8 cellular contexts compared by ENCODE assay signal in genomic region chr10:110535958-110536891, GRCh38. TPM values are rescaled to one million over a fixed set of nuclear protein-coding genes. Genes with fewer than 3 reads are reported as not detected.
DNase-seq lines count a peak whose midpoint lies in the region; ATAC-seq and TF ChIP-seq lines count a peak whose summit lies in the region.

No MANE protein-coding gene starts in this region.

- H3K79me2 ChIP-seq in ACC112 (ENCODE audit: control insufficient read depth, insufficient read depth, low read length, unreplicated experiment): no peaks in the 10 kb centered on the region

- H3K27me3 ChIP-seq in ACC112 (ENCODE audit: insufficient read depth, low read length): no peaks in the 10 kb centered on the region
- no peaks in the 10 kb centered on the region for H3K27me3 ChIP-seq in SJCRH30
- H3K27me3 ChIP-seq in kidney epithelial cell (ENCODE audit: control insufficient read depth, insufficient read depth, low read length): no peaks in the 10 kb centered on the region

- ATAC-seq in GM18870 (IDR thresholded peaks at IDR 0.05; ENCODE audit: unreplicated experiment): peak; percentile 78
- ATAC-seq in HG03066 (IDR thresholded peaks at IDR 0.05; ENCODE audit: low read depth, unreplicated experiment): peak; percentile 90

- H3K4me1 ChIP-seq in ACC112 (ENCODE audit: control insufficient read depth, insufficient read depth, low read length, unreplicated experiment) (peaks cover 14% of the 10 kb centered on the region), SJCRH30 (peaks cover 23% of the 10 kb centered on the region)

- peak overlapping the region; percentile 10; the same call in 1 of the 2 replicates for H3K4me3 ChIP-seq in ACC112 (ENCODE audit: low read depth, low read length)
- H3K4me3 ChIP-seq in SJCRH30: peak overlapping the region; percentile 17
- H3K4me3 ChIP-seq in kidney epithelial cell (ENCODE audit: low read depth, low read length): no peak overlapping the region

- H3K27ac Mint-ChIP-seq in activated naive CD4-positive, alpha-beta T cell treated with anti-CD3 and anti-CD28 coated beads for 36 hours: peak overlapping the region; percentile 54

- intact Hi-C loops in activated naive CD4-positive, alpha-beta T cell treated with anti-CD3 and anti-CD28 coated beads for 36 hours (cut with micrococcal nuclease): loop anchor here (1.0 kb wide), 9 partner anchors 8 to 230 kb away; no protein-coding TSS in a partner anchor

- TF ChIP-seq CTCF in kidney epithelial cell (IDR thresholded peaks at IDR 0.05; ENCODE audit: insufficient read depth, low read length, poor library complexity, severe bottlenecking): peak; percentile 59

- no peak overlapping the region for H3K4me3 Mint-ChIP-seq in activated naive CD4-positive, alpha-beta T cell treated with anti-CD3 and anti-CD28 coated beads for 36 hours

- peaks cover 22% of the 10 kb centered on the region for H3K4me1 Mint-ChIP-seq in activated naive CD4-positive, alpha-beta T cell treated with anti-CD3 and anti-CD28 coated beads for 36 hours (ENCODE audit: low read depth)

- no peaks in the 10 kb centered on the region for H3K36me3 ChIP-seq in ACC112 (ENCODE audit: insufficient read depth, low read length)
- no peaks in the 10 kb centered on the region for H3K36me3 ChIP-seq in SJCRH30
- no peaks in the 10 kb centered on the region for H3K36me3 ChIP-seq in kidney epithelial cell (ENCODE audit: control insufficient read depth, insufficient read depth, low read length)

- no peaks in the 10 kb centered on the region for H3K27me3 Mint-ChIP-seq in activated naive CD4-positive, alpha-beta T cell treated with anti-CD3 and anti-CD28 coated beads for 36 hours (ENCODE audit: low read depth)

- H3K27ac ChIP-seq in ACC112 (ENCODE audit: low read depth, low read length): peak overlapping the region; percentile 23
- peak overlapping the region; percentile 56 for H3K27ac ChIP-seq in SJCRH30

- CTCF ChIA-PET in activated naive CD4-positive, alpha-beta T cell treated with anti-CD3 and anti-CD28 coated beads for 36 hours (lab: Charles Lee): interaction anchor here (0.7 to 1.6 kb wide), 6 partner anchors 10 to 230 kb away, joined by 3 to 7 read pairs (median 4); no protein-coding TSS in a partner anchor

- H3K36me3 Mint-ChIP-seq in activated naive CD4-positive, alpha-beta T cell treated with anti-CD3 and anti-CD28 coated beads for 36 hours (ENCODE audit: low read depth): no peaks in the 10 kb centered on the region

- H3K9me3 ChIP-seq in SJCRH30 (replicated peaks): no peaks in the 10 kb centered on the region

- no peaks in the 10 kb centered on the region for H3K9me3 Mint-ChIP-seq in activated naive CD4-positive, alpha-beta T cell treated with anti-CD3 and anti-CD28 coated beads for 36 hours

- peak; percentile 65 to 84 for DNase-seq in SJCRH30
- DNase-seq in activated naive CD4-positive, alpha-beta T cell treated with anti-CD3 and anti-CD28 coated beads for 36 hours: peak; percentile 90
- peak; percentile 81 for DNase-seq in kidney epithelial cell (ENCODE audit: low read depth)
- peak; percentile 44 for DNase-seq in stimulated activated CD8-positive, alpha-beta memory T cell treated with anti-CD3 and anti-CD28 coated beads, Interleukin-7, amount 100 ng/mL, for 24 hours (ENCODE audit: low read depth)
- no peak for DNase-seq in SK-N-DZ (ENCODE audit: low spot score)

- peak overlapping the region; percentile 63 for H2AFZ ChIP-seq in ACC112 (ENCODE audit: low read length, unreplicated experiment)

RNA-seq across cellular contexts. Expression of gene SMC3, which starts 31.3 kb away (rescaled TPM):
- total RNA-seq in SJCRH30 (2014; rRNA removed; shearing (Covaris generic)): 96.8 and 107 TPM in 2 replicates
- total RNA-seq in activated naive CD4-positive, alpha-beta T cell treated with anti-CD3 and anti-CD28 coated beads for 36 hours: 10 to 100 TPM; 81.3 to 85.0 TPM
- 31.4 and 35.3 TPM in 2 replicates for total RNA-seq in kidney epithelial cell
- polyA plus RNA-seq in SK-N-DZ (2014; cell fraction: cytosol; rRNA removed): 89.6 and 93.7 TPM in 2 replicates
- 61.8 and 76.4 TPM in 2 replicates for polyA plus RNA-seq in SK-N-DZ (2014; cell fraction: nucleus; rRNA removed)

RNA-seq across cellular contexts. Expression of gene DUSP5, which starts 38.5 kb away (rescaled TPM):
- total RNA-seq in SJCRH30 (2014; rRNA removed; shearing (Covaris generic)): 5.3 and 6.0 TPM in 2 replicates
- 10 to 100 TPM; 51.0 to 53.5 TPM for total RNA-seq in activated naive CD4-positive, alpha-beta T cell treated with anti-CD3 and anti-CD28 coated beads for 36 hours
- total RNA-seq in kidney epithelial cell: 88.4 and 103 TPM in 2 replicates
- not detected in 2 replicates for polyA plus RNA-seq in SK-N-DZ (2014; cell fraction: cytosol; rRNA removed)
- polyA plus RNA-seq in SK-N-DZ (2014; cell fraction: nucleus; rRNA removed): 0.05 TPM in 1 of 2 replicates, not detected in the other
